In genomic region chr20:34877002-34877264, GRCh38 we compare ENCODE assay signal across 8 cellular contexts. TPM values are rescaled to one million over a fixed set of nuclear protein-coding genes. Genes with fewer than 3 reads are reported as not detected.
DNase-seq lines count a peak whose midpoint lies in the region; ATAC-seq and TF ChIP-seq lines count a peak whose summit lies in the region.

No MANE protein-coding gene starts in this region.

- peaks cover 25% of the 10 kb centered on the region for H3K27me3 Mint-ChIP-seq in Calu3 (ENCODE audit: unreplicated experiment)
- no peaks in the 10 kb centered on the region for H3K27me3 Mint-ChIP-seq in osteocyte (ENCODE audit: unreplicated experiment)

- no peaks in the 10 kb centered on the region for H3K36me3 ChIP-seq in Panc1 (ENCODE audit: control insufficient read depth, insufficient read depth, low read length)

- H3K9me3 ChIP-seq in Panc1 (ENCODE audit: control insufficient read depth, insufficient read depth, low read depth, low read length): no peaks in the 10 kb centered on the region

- H3K9me3 Mint-ChIP-seq in Calu3 (ENCODE audit: low read depth, unreplicated experiment): no peaks in the 10 kb centered on the region
- no peaks in the 10 kb centered on the region for H3K9me3 Mint-ChIP-seq in osteocyte (ENCODE audit: unreplicated experiment)

- ATAC-seq in Panc1 (0 out of 2 replicates have a peak, but pooled peaks have one; percentile 1), GM18867 (IDR thresholded peaks at IDR 0.05; ENCODE audit: unreplicated experiment) (no peak)

- CTCF ChIA-PET in Calu3 (lab: Charles Lee) (interaction anchor here (1.2 to 5.9 kb wide), 9 partner anchors 9 to 268 kb away, joined by 3 to 107 read pairs (median 6); partner anchors contain the start of genes GSS and MYH7B), Panc1 (lab: Charles Lee) (no interaction called here)

- DNase-seq in Calu3 (peak; percentile 17), Panc1 (ENCODE audit: low read depth, low spot score) (no peak), epithelial cell of esophagus (ENCODE audit: low read depth) (no peak), osteocyte (ENCODE audit: extremely low spot score, unreplicated experiment) (no peak), iPS-NIHi7 (ENCODE audit: extremely low spot score) (no peak), hypothalamus (lab: John Stamatoyannopoulos, UW) (no peak)
- DNase-seq in stimulated activated CD4-positive, alpha-beta T cell treated with anti-CD3 and anti-CD28 coated beads, Interleukin-4, amount 100 ng/mL, for 24 hours: no peak

- H3K4me3 Mint-ChIP-seq in Calu3 (ENCODE audit: low read depth, unreplicated experiment): peak overlapping the region; percentile 85
- peak overlapping the region; percentile 100 for H3K4me3 Mint-ChIP-seq in osteocyte (ENCODE audit: unreplicated experiment)

- peak overlapping the region; percentile 93 for H3K27ac Mint-ChIP-seq in Calu3 (ENCODE audit: unreplicated experiment)
- peak overlapping the region; percentile 82 for H3K27ac Mint-ChIP-seq in osteocyte (ENCODE audit: unreplicated experiment)

- peaks cover 10% of the 10 kb centered on the region for H3K4me1 ChIP-seq in Panc1 (ENCODE audit: control insufficient read depth, insufficient read depth, low read length)

- peak overlapping the region; percentile 59 for H3K27ac ChIP-seq in Panc1 (ENCODE audit: low read length)

- POLR2A ChIA-PET in Panc1 (lab: Charles Lee): interaction anchor here (0.7 kb wide), 1 partner anchor 28 kb away, joined by 3 read pairs; no protein-coding TSS in a partner anchor

- H3K27me3 ChIP-seq in Panc1 (ENCODE audit: control insufficient read depth, insufficient read depth, low read length): no peaks in the 10 kb centered on the region

- intact Hi-C loops in Calu3 (cut with micrococcal nuclease; ENCODE audit: unreplicated experiment) (loop anchor here (10.0 kb wide), 1 partner anchor 218 kb away; the partner anchor contains the start of gene TRPC4AP), Panc1 (cut with micrococcal nuclease; ENCODE audit: unreplicated experiment) (loop anchor here (10.0 kb wide), 1 partner anchor 218 kb away; the partner anchor contains the start of gene TRPC4AP)

- H3K4me1 Mint-ChIP-seq in Calu3 (ENCODE audit: low read depth, unreplicated experiment) (peaks cover 47% of the 10 kb centered on the region), osteocyte (ENCODE audit: unreplicated experiment) (peaks cover 37% of the 10 kb centered on the region)

- in situ Hi-C loops in Panc1 (cut with HindIII; ENCODE audit: low pct_unique_long_range_greater_than_20kb, low sequenced_read_pairs): no loop called here

- BruUV-seq in Calu3 (replicated peaks; lab: Mats Ljungman, UMichigan): no TSS peak
- BruUV-seq in Panc1 (replicated peaks; lab: Mats Ljungman, UMichigan): TSS peak; percentile 86

- TF ChIP-seq CTCF in Calu3 (IDR thresholded peaks at IDR 0.05; ENCODE audit: unreplicated experiment) (no peak), Panc1 (IDR thresholded peaks at IDR 0.05) (no peak), epithelial cell of esophagus (IDR thresholded peaks at IDR 0.05; ENCODE audit: insufficient read depth, low read depth, low read length, missing control alignments) (no peak), osteocyte (IDR thresholded peaks at IDR 0.05) (no peak)

- H3K4me3 ChIP-seq in Panc1 (ENCODE audit: low read depth in 2 of 2, low read length in 2 of 2) (peak overlapping the region; percentile 71 to 91), epithelial cell of esophagus (ENCODE audit: low read length) (peak overlapping the region; percentile 82)

- H3K36me3 Mint-ChIP-seq in Calu3 (ENCODE audit: insufficient read depth, unreplicated experiment): peaks cover 32% of the 10 kb centered on the region
- no peaks in the 10 kb centered on the region for H3K36me3 Mint-ChIP-seq in osteocyte (ENCODE audit: unreplicated experiment)

RNA-seq across cellular contexts. Expression of gene ACSS2, which starts 0.5 kb away (rescaled TPM):
- total RNA-seq in Calu3 (2022) (34.9 and 35.3 TPM in 2 replicates), Panc1 (2021; ENCODE audit: unreplicated experiment) (25.4 TPM), osteocyte (28.2 and 31.1 TPM in 2 replicates)
- polyA plus RNA-seq in Panc1 (2012; ENCODE audit: insufficient read length): 36.0 TPM

RNA-seq across cellular contexts. Expression of gene GGT7, which starts 4.3 kb away (rescaled TPM):
- total RNA-seq in Calu3 (2022) (13.5 and 16.2 TPM in 2 replicates), Panc1 (2021; ENCODE audit: unreplicated experiment) (11.5 TPM), osteocyte (32.8 and 37.0 TPM in 2 replicates)
- 17.0 TPM for polyA plus RNA-seq in Panc1 (2012; ENCODE audit: insufficient read length)

RNA-seq across cellular contexts. Expression of gene NCOA6, which starts 51.5 kb away (rescaled TPM):
- total RNA-seq in Calu3 (2022): 42.8 and 44.7 TPM in 2 replicates
- 28.9 TPM for total RNA-seq in Panc1 (2021; ENCODE audit: unreplicated experiment)
- polyA plus RNA-seq in Panc1 (2012; ENCODE audit: insufficient read length): 20.6 TPM
- 33.4 and 33.9 TPM in 2 replicates for total RNA-seq in osteocyte
